ENCODE assay signal across 8 cellular contexts in genomic region chr2:231597014-231597611, GRCh38. TPM values are rescaled to one million over a fixed set of nuclear protein-coding genes. Genes with fewer than 3 reads are reported as not detected.
DNase-seq lines count a peak whose midpoint lies in the region; ATAC-seq, FAIRE-seq and TF ChIP-seq lines count a peak whose summit lies in the region.

No MANE protein-coding gene starts in this region.

- FAIRE-seq in urothelium cell line (lab: Jason Lieb, UNC): no peak

- no peaks in the 10 kb centered on the region for H3K36me3 ChIP-seq in CD8-positive, alpha-beta T cell (ENCODE audit: insufficient read depth, low read length)

- ATAC-seq in GM19395 (IDR thresholded peaks at IDR 0.05; ENCODE audit: unreplicated experiment) (peak; percentile 88), HG03565 (IDR thresholded peaks at IDR 0.05; ENCODE audit: unreplicated experiment) (peak; percentile 68)
- no peak for ATAC-seq in CD8-positive, alpha-beta T cell

- H3K27ac ChIP-seq in substantia nigra (ENCODE audit: low read depth, low read length, poor library complexity, severe bottlenecking): peak overlapping the region; percentile 74
- H3K27ac ChIP-seq in CD8-positive, alpha-beta T cell (ENCODE audit: low read depth, low read length): no peak overlapping the region

- H3K36me3 Mint-ChIP-seq in CD8-positive, alpha-beta T cell: no peaks in the 10 kb centered on the region
- no peaks in the 10 kb centered on the region for H3K36me3 Mint-ChIP-seq in endothelial cell (ENCODE audit: low read depth, unreplicated experiment)

- H3K4me1 Mint-ChIP-seq in CD8-positive, alpha-beta T cell (ENCODE audit: low read depth): no peaks in the 10 kb centered on the region
- no peaks in the 10 kb centered on the region for H3K4me1 Mint-ChIP-seq in endothelial cell (ENCODE audit: unreplicated experiment)

- peak; percentile 25 for DNase-seq in fibroblast of villous mesenchyme (ENCODE audit: low read depth)
- peak in 44 of 49 donors; percentile 27 to 91 (median 66) for DNase-seq in substantia nigra (lab: John Stamatoyannopoulos, UW)
- no peak for DNase-seq in CD8-positive, alpha-beta T cell
- DNase-seq in endothelial cell (ENCODE audit: low spot score): no peak
- no peak for DNase-seq in T-helper 2 cell
- no peak for DNase-seq in urothelium cell line (ENCODE audit: low spot score)

- POLR2A ChIA-PET in CD8-positive, alpha-beta T cell (lab: Charles Lee): interaction anchor here (1.5 kb wide), 1 partner anchor 83 kb away, joined by 3 read pairs; no protein-coding TSS in a partner anchor

- CTCF ChIA-PET in CD8-positive, alpha-beta T cell (lab: Charles Lee): interaction anchor here (0.7 to 1.6 kb wide), 2 partner anchors 60 to 117 kb away, joined by 3 to 6 read pairs; no protein-coding TSS in a partner anchor

- H3K4me3 ChIP-seq in fibroblast of villous mesenchyme (ENCODE audit: low read depth, low read length): no peak overlapping the region
- H3K4me3 ChIP-seq in CD8-positive, alpha-beta T cell (ENCODE audit: low read depth, low read length): no peak overlapping the region

- H3K9me3 Mint-ChIP-seq in CD8-positive, alpha-beta T cell: no peaks in the 10 kb centered on the region
- H3K9me3 Mint-ChIP-seq in endothelial cell (ENCODE audit: unreplicated experiment): no peaks in the 10 kb centered on the region

- H3K4me1 ChIP-seq in CD8-positive, alpha-beta T cell (ENCODE audit: insufficient read depth, low read length): no peaks in the 10 kb centered on the region

- H3K4me3 Mint-ChIP-seq in CD8-positive, alpha-beta T cell: no peak overlapping the region
- no peak overlapping the region for H3K4me3 Mint-ChIP-seq in endothelial cell (ENCODE audit: unreplicated experiment)

- H3K27me3 ChIP-seq in CD8-positive, alpha-beta T cell (ENCODE audit: insufficient read depth, low read length): no peaks in the 10 kb centered on the region

- H3K27ac Mint-ChIP-seq in CD8-positive, alpha-beta T cell: no peak overlapping the region
- H3K27ac Mint-ChIP-seq in endothelial cell (ENCODE audit: unreplicated experiment): no peak overlapping the region

- H3K9me3 ChIP-seq in CD8-positive, alpha-beta T cell (ENCODE audit: low read length): no peaks in the 10 kb centered on the region

- no peak for TF ChIP-seq CTCF in fibroblast of villous mesenchyme (IDR thresholded peaks at IDR 0.05; ENCODE audit: insufficient read depth, low read depth, low read length)
- TF ChIP-seq CTCF in CD8-positive, alpha-beta T cell (IDR thresholded peaks at IDR 0.05): no peak
- no peak for TF ChIP-seq CTCF in endothelial cell (IDR thresholded peaks at IDR 0.05; ENCODE audit: unreplicated experiment)

- intact Hi-C loops in CD8-positive, alpha-beta T cell (cut with DNase I, micrococcal nuclease): no loop called here

- peaks cover 2% of the 10 kb centered on the region for H3K27me3 Mint-ChIP-seq in CD8-positive, alpha-beta T cell (ENCODE audit: low read depth)
- H3K27me3 Mint-ChIP-seq in endothelial cell (ENCODE audit: unreplicated experiment): peaks cover 5% of the 10 kb centered on the region

RNA-seq across cellular contexts. Expression of gene TEX44, which starts 4.4 kb away (rescaled TPM):
- total RNA-seq in fibroblast of villous mesenchyme (not detected in 2 replicates), endothelial cell (ENCODE audit: unreplicated experiment) (not detected)
- not detected for total RNA-seq in CD8-positive, alpha-beta T cell

Comparison
In these comparisons a context has a peak if more than half of its experiments do, and no peak if none do; other contexts are left out.
1. DNase-seq: peak in fibroblast of villous mesenchyme (single experiment) and substantia nigra (44 of 49); none in CD8-positive, alpha-beta T cell (0 of 7), endothelial cell (single experiment), T-helper 2 cell (0 of 5) and urothelium cell line (single experiment).